Comparison of ENCODE assay signal across 11 cellular contexts in genomic region chr20:36483205-36483918, GRCh38. TPM values are rescaled to one million over a fixed set of nuclear protein-coding genes. Genes with fewer than 3 reads are reported as not detected.
DNase-seq lines count a peak whose midpoint lies in the region; ATAC-seq and TF ChIP-seq lines count a peak whose summit lies in the region.
"Had no signal": no experiment of that assay in that cellular context is flagged by ENCODE, and none has a peak within 500 bp of the region (broad histone marks: within the 10 kb centered on the region; RNA-seq: fewer than 3 reads in every experiment).

No MANE protein-coding gene starts in this region.

- no peak for TF ChIP-seq CTCF in ascending aorta (IDR thresholded peaks at IDR 0.05)
- TF ChIP-seq CTCF in thoracic aorta (IDR thresholded peaks at IDR 0.05): no peak

- H3K36me3 ChIP-seq in ascending aorta: no peaks in the 10 kb centered on the region
- H3K36me3 ChIP-seq in mesenchymal stem cell (ENCODE audit: control insufficient read depth in 1 of 2, insufficient read depth in 2 of 2, low read depth in 1 of 2, low read length in 2 of 2): peaks cover 4 to 20% of the 10 kb centered on the region in 2 experiments
- no peaks in the 10 kb centered on the region for H3K36me3 ChIP-seq in thoracic aorta

- ATAC-seq in thoracic aorta (ENCODE audit: insufficient number of reproducible peaks, low FRiP score, low read depth) (no peak), HG02678 (IDR thresholded peaks at IDR 0.05; ENCODE audit: unreplicated experiment) (no peak)
- ATAC-seq: natural killer cell treated with Interleukin-12 subunit alpha and Interleukin-12 subunit beta and Interleukin-15 and Interleukin-18, amount 100 ng/mL, for 72 hours had no signal

- peaks cover 44 to 91% of the 10 kb centered on the region in 2 donors for H3K4me1 ChIP-seq in ascending aorta
- H3K4me1 ChIP-seq in mesenchymal stem cell (ENCODE audit: control insufficient read depth, insufficient read depth, low read depth, low read length): peaks cover 28% of the 10 kb centered on the region
- H3K4me1 ChIP-seq in thoracic aorta (ENCODE audit: control insufficient read depth in 1 of 2, low read depth in 2 of 2): peaks cover 74 to 100% of the 10 kb centered on the region in 2 donors

- peak; percentile 61 for DNase-seq in DMS53 (lab: John Stamatoyannopoulos, UW)
- no peak for DNase-seq in DMS53 treated with DMSO at 0.1 percent for 48 hours (lab: John Stamatoyannopoulos, UW; ENCODE audit: unreplicated experiment)
- no peak for DNase-seq in ascending aorta (ENCODE audit: low spot score in 2 of 2)
- DNase-seq in mesenchymal stem cell: no peak
- DNase-seq in thoracic aorta (ENCODE audit: low spot score): no peak
- no peak for DNase-seq in activated CD4-positive, CD25-positive, alpha-beta regulatory T cell treated with anti-CD3 and anti-CD28 coated beads, Interleukin-2, amount 50 U/mL, for 72 hours
- no peak for DNase-seq in stimulated activated CD4-positive, alpha-beta T cell treated with anti-CD3 and anti-CD28 coated beads, Interleukin-4, amount 100 ng/mL, for 1 hour
- DNase-seq: 8988T; activated T-cell treated with anti-CD3 and anti-CD28 coated beads, Interleukin-2, amount 50 U/mL, for 1 hour had no signal

- H3K27ac ChIP-seq in ascending aorta (peak overlapping the region; percentile 75 to 81), mesenchymal stem cell (ENCODE audit: low read length, poor library complexity, severe bottlenecking) (peak overlapping the region; percentile 18), thoracic aorta (peak overlapping the region; percentile 52 to 90)

- H2AK5ac ChIP-seq in mesenchymal stem cell (ENCODE audit: low read length, severe bottlenecking): no peak overlapping the region

- no peak overlapping the region for H3K14ac ChIP-seq in mesenchymal stem cell (ENCODE audit: low read length in 2 of 2)

- H3K18ac ChIP-seq in mesenchymal stem cell (ENCODE audit: low read depth in 1 of 2, low read length in 2 of 2): peak overlapping the region in 1 of 2 experiments; percentile 14

- no peak overlapping the region for H2AFZ ChIP-seq in mesenchymal stem cell (ENCODE audit: low read depth, low read length)

- intact Hi-C loops in ascending aorta (cut with DNase I): no loop called here

- H3K27me3 ChIP-seq in ascending aorta (no peaks in the 10 kb centered on the region), mesenchymal stem cell (ENCODE audit: control insufficient read depth in 1 of 2, insufficient read depth in 1 of 2, low read length in 2 of 2) (no peaks in the 10 kb centered on the region), thoracic aorta (replicated peaks; ENCODE audit: insufficient read depth) (no peaks in the 10 kb centered on the region)

- H4K91ac ChIP-seq in mesenchymal stem cell (ENCODE audit: low read length): no peak overlapping the region

- H2BK12ac ChIP-seq in mesenchymal stem cell (ENCODE audit: low read length in 2 of 2): peak overlapping the region in 1 of 2 experiments; percentile 12

- peak overlapping the region in 1 of 2 experiments; percentile 5 for H3K23ac ChIP-seq in mesenchymal stem cell (ENCODE audit: low read length in 2 of 2)

- no peak overlapping the region for H3K4me2 ChIP-seq in mesenchymal stem cell (ENCODE audit: low read length, poor library complexity, severe bottlenecking)

- peak overlapping the region in 1 of 2 donors; percentile 15 for H3K4me3 ChIP-seq in ascending aorta
- H3K4me3 ChIP-seq in mesenchymal stem cell (ENCODE audit: insufficient read depth in 1 of 2, low read depth in 1 of 2, low read length in 2 of 2): no peak overlapping the region
- H3K4me3 ChIP-seq in thoracic aorta: peak overlapping the region; percentile 13

- no peak overlapping the region for H2BK15ac ChIP-seq in mesenchymal stem cell (ENCODE audit: low read depth, poor library complexity, severe bottlenecking)

- H4K8ac ChIP-seq in mesenchymal stem cell (ENCODE audit: low read length): no peak overlapping the region

- no peak overlapping the region for H2BK5ac ChIP-seq in mesenchymal stem cell (ENCODE audit: low read depth, low read length, poor library complexity, severe bottlenecking)

- no peak overlapping the region for H2BK120ac ChIP-seq in mesenchymal stem cell (ENCODE audit: low read depth, low read length)

- H3K4ac ChIP-seq in mesenchymal stem cell (ENCODE audit: low read depth in 1 of 2, low read length in 2 of 2): peak overlapping the region in 1 of 2 experiments; percentile 70

- H3K79me1 ChIP-seq in mesenchymal stem cell (replicated peaks; ENCODE audit: low read length, poor library complexity, severe bottlenecking): no peaks in the 10 kb centered on the region

- 90% methylated on average over 5 of the region's 5 CpGs for WGBS in mesenchymal stem cell

- peak overlapping the region; percentile 21 for H3K9ac ChIP-seq in mesenchymal stem cell (ENCODE audit: low read length)

- H3K9me3 ChIP-seq in ascending aorta: no peaks in the 10 kb centered on the region
- H3K9me3 ChIP-seq in mesenchymal stem cell (ENCODE audit: control insufficient read depth, low read length): no peaks in the 10 kb centered on the region
- no peaks in the 10 kb centered on the region for H3K9me3 ChIP-seq in thoracic aorta

RNA-seq across cellular contexts. Expression of gene MYL9, which starts 58.0 kb away (rescaled TPM):
- total RNA-seq in ascending aorta: 717 TPM
- polyA plus RNA-seq in mesenchymal stem cell (2013, experiment 1 of 2): 959 TPM
- polyA plus RNA-seq in mesenchymal stem cell (2013, experiment 2 of 2): 955 TPM
- 1,000 to 10,000 TPM in 1 of 2 donors, 100 to 1,000 TPM in 1; 531 to 1,491 TPM for total RNA-seq in thoracic aorta

Comparison
In these comparisons a context has a peak if more than half of its experiments do, and no peak if none do; other contexts are left out.
1. H3K27ac ChIP-seq: peak in every context shown above with its lines; median percentile 78 in ascending aorta; 71 in thoracic aorta; 18 in mesenchymal stem cell.